16 cellular contexts compared by ENCODE assay signal in genomic region chr3:169602482-169602881, GRCh38.
DNase-seq lines count a peak whose midpoint lies in the region; ATAC-seq, FAIRE-seq and TF ChIP-seq lines count a peak whose summit lies in the region.
"Had no signal": no experiment of that assay in that cellular context is flagged by ENCODE, and none has a peak within 500 bp of the region (broad histone marks: within the 10 kb centered on the region; RNA-seq: fewer than 3 reads in every experiment).

No MANE protein-coding gene starts in this region.

- H3K4me3 Mint-ChIP-seq in stimulated activated memory B cell treated with anti-CD40 and anti-IgM and Interleukin-4, amounts not matched to agents 10 μg/mL and 1 μg/mL and 100 μg/mL, for 72 hours, result no peak overlapping the region
- H3K4me3 Mint-ChIP-seq: CD8-positive, alpha-beta memory T cell had no signal

- TF ChIP-seq POLR2A in GM12878 (IDR thresholded peaks at IDR 0.05; ENCODE audit: low read depth, low read length), result no peak
- no peak for TF ChIP-seq POLR2A in vagina (IDR thresholded peaks at IDR 0.05)

- no peaks in the 10 kb centered on the region for H3K27me3 ChIP-seq in BLaER1 treated with 17β-estradiol and CSF1 and Interleukin-3, amounts not matched to agents 10 nM and 100 nM
- H3K27me3 ChIP-seq in GM12878 (replicated peaks in 1 of 2; ENCODE audit: control insufficient read depth in 2 of 2, insufficient read depth in 2 of 2, low read length in 1 of 2), result peaks cover 0 to 2% of the 10 kb centered on the region in 2 experiments; a peak in 2 of 4 replicates
- H3K27me3 ChIP-seq in vagina, result no peaks in the 10 kb centered on the region

- DNase-seq in GM12878 (ENCODE audit: low read depth, low spot score) (no peak), vagina (ENCODE audit: extremely low spot score in 2 of 2) (no peak), NOMO-1 treated with DMSO at 0.1 percent for 48 hours (lab: John Stamatoyannopoulos, UW; ENCODE audit: unreplicated experiment) (no peak)
- DNase-seq: ACHN; CD8-positive, alpha-beta memory T cell; DMS53; GF-D8; Karpas-422 had no signal

- no peaks in the 10 kb centered on the region for H3K79me2 ChIP-seq in GM12878 (ENCODE audit: control insufficient read depth, insufficient read depth, low read length)

- TF ChIP-seq RAD21 in GM12878 (IDR thresholded peaks at IDR 0.05; ENCODE audit: insufficient read depth, low read depth, low read length), result no peak

- H3K4me3 ChIP-seq in BLaER1 treated with 17β-estradiol and CSF1 and Interleukin-3, amounts not matched to agents 10 nM and 100 nM, result no peak overlapping the region
- H3K4me3 ChIP-seq in GM12878, result no peak overlapping the region
- no peak overlapping the region for H3K4me3 ChIP-seq in vagina
- H3K4me3 ChIP-seq: K562 had no signal

- CTCF ChIA-PET in GM12878 (lab: Yijun Ruan, JAX), result no interaction called here

- peaks cover 13% of the 10 kb centered on the region for H3K27me3 Mint-ChIP-seq in stimulated activated memory B cell treated with anti-CD40 and anti-IgM and Interleukin-4, amounts not matched to agents 10 μg/mL and 1 μg/mL and 100 μg/mL, for 72 hours

- H3K9ac ChIP-seq in BLaER1 treated with 17β-estradiol and CSF1 and Interleukin-3, amounts not matched to agents 10 nM and 100 nM, result no peak overlapping the region
- H3K9ac ChIP-seq in GM12878 (ENCODE audit: control insufficient read depth, insufficient read depth, low read length), result no peak overlapping the region

- H3K27ac ChIP-seq in BLaER1 treated with 17β-estradiol and CSF1 and Interleukin-3, amounts not matched to agents 10 nM and 100 nM, result peak overlapping the region in 3 of 11 experiments; percentile 48 to 62 (median 48); a peak in 4 of 22 replicates
- H3K27ac ChIP-seq in GM12878 (ENCODE audit: control insufficient read depth, insufficient read depth) (no peak overlapping the region), vagina (no peak overlapping the region)
- H3K27ac ChIP-seq: HL-60 had no signal

- RAD21 ChIA-PET in GM12878 (lab: Charles Lee; ENCODE audit: unreplicated experiment), result no interaction called here

- H3K4me1 ChIP-seq in BLaER1 treated with 17β-estradiol and CSF1 and Interleukin-3, amounts not matched to agents 10 nM and 100 nM, result peaks cover 10 to 51% (median 40%) of the 10 kb centered on the region in 10 experiments
- H3K4me1 ChIP-seq in GM12878 (ENCODE audit: control insufficient read depth, insufficient read depth, low read length) (no peaks in the 10 kb centered on the region), vagina (no peaks in the 10 kb centered on the region)

- H3K4me2 ChIP-seq in BLaER1 treated with 17β-estradiol and CSF1 and Interleukin-3, amounts not matched to agents 10 nM and 100 nM, result peak overlapping the region; percentile 27 to 81 (median 66)
- H3K4me2 ChIP-seq in GM12878 (ENCODE audit: control insufficient read depth, insufficient read depth), result no peak overlapping the region

- BruUV-seq in GM12878 (replicated peaks; lab: Mats Ljungman, UMichigan), result no TSS peak

- peaks cover 30% of the 10 kb centered on the region for H3K4me1 Mint-ChIP-seq in stimulated activated memory B cell treated with anti-CD40 and anti-IgM and Interleukin-4, amounts not matched to agents 10 μg/mL and 1 μg/mL and 100 μg/mL, for 72 hours
- H3K4me1 Mint-ChIP-seq: CD8-positive, alpha-beta memory T cell had no signal

- ATAC-seq in HG02759 (IDR thresholded peaks at IDR 0.05; ENCODE audit: unreplicated experiment), result peak; percentile 41
- ATAC-seq in GM12878, result peak; percentile 50
- ATAC-seq in stimulated activated memory B cell treated with anti-CD40 and anti-IgM and Interleukin-4, amounts not matched to agents 10 μg/mL and 1 μg/mL and 100 μg/mL, for 72 hours, result peak; percentile 70
- ATAC-seq in HG03095 (IDR thresholded peaks at IDR 0.05; ENCODE audit: unreplicated experiment), result no peak
- no peak for ATAC-seq in HG02870 (IDR thresholded peaks at IDR 0.05; ENCODE audit: unreplicated experiment)
- ATAC-seq: HCT116, K562 had no signal

- SMC1A ChIA-PET in GM12878 (lab: Charles Lee; ENCODE audit: uncharacterized antibody, unreplicated experiment), result no interaction called here

- intact Hi-C loops in GM12878 (cut with micrococcal nuclease; ENCODE audit: unreplicated experiment) (no loop called here), vagina (cut with DNase I) (no loop called here)

- FAIRE-seq in GM12878 (lab: Jason Lieb, UNC), result no peak
- FAIRE-seq: K562 had no signal

- WGBS in GM12878 (ENCODE audit: insufficient coverage, insufficient replicate concordance, low lambda C conversion rate, missing lambda C conversion rate), result 0% methylated on average over 3 of the region's 3 CpGs

- H2AFZ ChIP-seq in GM12878 (ENCODE audit: control insufficient read depth, low read depth, low read length), result no peak overlapping the region

- H3K36me3 Mint-ChIP-seq in stimulated activated memory B cell treated with anti-CD40 and anti-IgM and Interleukin-4, amounts not matched to agents 10 μg/mL and 1 μg/mL and 100 μg/mL, for 72 hours, result no peaks in the 10 kb centered on the region
- H3K36me3 Mint-ChIP-seq: CD8-positive, alpha-beta memory T cell had no signal

- no peaks in the 10 kb centered on the region for H4K20me1 ChIP-seq in BLaER1 treated with 17β-estradiol and CSF1 and Interleukin-3, amounts not matched to agents 10 nM and 100 nM
- no peaks in the 10 kb centered on the region for H4K20me1 ChIP-seq in GM12878 (ENCODE audit: control insufficient read depth, insufficient read depth)

- no peaks in the 10 kb centered on the region; a peak in 1 of 22 replicates for H3K9me3 ChIP-seq in BLaER1 treated with 17β-estradiol and CSF1 and Interleukin-3, amounts not matched to agents 10 nM and 100 nM (replicated peaks in 1 of 11)
- H3K9me3 ChIP-seq in GM12878 (replicated peaks; ENCODE audit: control insufficient read depth, insufficient read depth, low read length) (no peaks in the 10 kb centered on the region), vagina (no peaks in the 10 kb centered on the region)

- in situ Hi-C loops in GM12878 (cut with MboI), result no loop called here

- no peak for TF ChIP-seq CTCF in GM12878 (IDR thresholded peaks at IDR 0.05 in 2 of 3, conservative IDR thresholded peaks at IDR 0.05 in 1 of 3; ENCODE audit: control insufficient read depth in 2 of 3, extremely low read depth in 1 of 3, insufficient read depth in 1 of 3, low read depth in 3 of 3, low read length in 3 of 3)
- TF ChIP-seq CTCF in vagina (IDR thresholded peaks at IDR 0.05), result no peak

- H3K36me3 ChIP-seq in BLaER1 treated with 17β-estradiol and CSF1 and Interleukin-3, amounts not matched to agents 10 nM and 100 nM, result no peaks in the 10 kb centered on the region
- no peaks in the 10 kb centered on the region for H3K36me3 ChIP-seq in GM12878 (ENCODE audit: control insufficient read depth in 2 of 2, insufficient read depth in 2 of 2, low read length in 1 of 2)
- no peaks in the 10 kb centered on the region for H3K36me3 ChIP-seq in vagina

- no peak overlapping the region for H3K27ac Mint-ChIP-seq in stimulated activated memory B cell treated with anti-CD40 and anti-IgM and Interleukin-4, amounts not matched to agents 10 μg/mL and 1 μg/mL and 100 μg/mL, for 72 hours
- H3K27ac Mint-ChIP-seq: CD8-positive, alpha-beta memory T cell had no signal

- H3K9me3 Mint-ChIP-seq in stimulated activated memory B cell treated with anti-CD40 and anti-IgM and Interleukin-4, amounts not matched to agents 10 μg/mL and 1 μg/mL and 100 μg/mL, for 72 hours, result no peaks in the 10 kb centered on the region
- H3K9me3 Mint-ChIP-seq: CD8-positive, alpha-beta memory T cell had no signal

- no peak for TF ChIP-seq EP300 in GM12878 (IDR thresholded peaks at IDR 0.05; ENCODE audit: borderline replicate concordance in 1 of 2, control insufficient read depth in 1 of 2, low read depth in 2 of 2, low read length in 2 of 2)

- POLR2A ChIA-PET in GM12878 (lab: Charles Lee), result no interaction called here

TF ChIP-seq in GM12878, 131 proteins besides CTCF, POLR2A, EP300 and RAD21:
- TF ChIP-seq E2F4 (IDR thresholded peaks at IDR 0.05; ENCODE audit: low read depth, low read length), result no peak
TF ChIP-seq in GM12878: peak in this region for 0.

Comparison
In these comparisons a context has a peak if more than half of its experiments do, and no peak if none do; other contexts are left out.
1. ATAC-seq: peak in HG02759 (single experiment), GM12878 (single experiment) and stimulated activated memory B cell treated with anti-CD40 and anti-IgM and Interleukin-4, amounts not matched to agents 10 μg/mL and 1 μg/mL and 100 μg/mL, for 72 hours (single experiment); none in HG03095 (single experiment) and HG02870 (single experiment).